ENCODE assay signal across 16 cellular contexts in the genomic region with DNA sequence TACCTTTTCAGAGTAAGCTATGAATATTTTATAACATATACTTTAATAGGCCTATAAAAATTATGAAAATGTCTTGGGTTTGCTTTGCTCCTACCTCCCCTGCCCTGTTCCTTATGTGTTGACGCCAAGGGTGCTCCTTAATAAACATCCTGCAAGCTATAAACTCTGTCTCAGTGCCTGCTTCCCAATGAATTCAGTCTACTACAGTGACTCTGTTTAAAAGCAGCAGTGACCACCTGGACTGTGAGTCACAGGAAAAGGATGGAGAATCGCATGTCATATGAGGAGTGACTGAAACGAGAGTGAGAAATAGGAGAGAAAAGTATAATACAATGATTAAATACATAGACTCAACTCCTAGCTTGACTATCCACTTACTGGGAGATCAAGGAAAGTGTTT. TPM values are rescaled to one million over a fixed set of nuclear protein-coding genes. Genes with fewer than 3 reads are reported as not detected.
DNase-seq lines count a peak whose midpoint lies in the region; ATAC-seq, FAIRE-seq and TF ChIP-seq lines count a peak whose summit lies in the region.
"Had no signal": no experiment of that assay in that cellular context is flagged by ENCODE, and none has a peak within 500 bp of the region (broad histone marks: within the 10 kb centered on the region; RNA-seq: fewer than 3 reads in every experiment).

No MANE protein-coding gene starts in this region.

- peak; percentile 13; the same call in 1 of the 3 replicates for ATAC-seq in SK-N-SH treated with all-trans-retinoic acid at 6 μM for 48 hours
- ATAC-seq: stimulated activated naive B cell treated with anti-CD40 and anti-IgM and Interleukin-4, amounts not matched to agents 10 μg/mL and 1 μg/mL and 100 μg/mL, for 72 hours had no signal

- no peak overlapping the region for H3K27ac Mint-ChIP-seq in mesothelial cell of epicardium
- H3K27ac Mint-ChIP-seq: B cell; stimulated activated naive B cell treated with anti-CD40 and anti-IgM and Interleukin-4, amounts not matched to agents 10 μg/mL and 1 μg/mL and 100 μg/mL, for 72 hours had no signal

- TF ChIP-seq POLR2A in GM12892 (IDR thresholded peaks at IDR 0.05; ENCODE audit: low read depth, low read length) = no peak

- TF ChIP-seq CTCF in fibroblast of villous mesenchyme (IDR thresholded peaks at IDR 0.05; ENCODE audit: insufficient read depth, low read depth, low read length) = no peak
- TF ChIP-seq CTCF in mesothelial cell of epicardium (IDR thresholded peaks at IDR 0.05; ENCODE audit: unreplicated experiment) = no peak

- peak overlapping the region; percentile 34; the same call in 1 of the 2 replicates for H3K27ac ChIP-seq in ACC112 (ENCODE audit: low read depth, low read length)
- H3K27ac ChIP-seq: ascending aorta had no signal

- H3K9me3 Mint-ChIP-seq in mesothelial cell of epicardium = peaks cover 25% of the 10 kb centered on the region

- no peak for FAIRE-seq in GM12892 (lab: Jason Lieb, UNC)

- H3K36me3 Mint-ChIP-seq in mesothelial cell of epicardium = no peaks in the 10 kb centered on the region

- H3K27me3 ChIP-seq in ACC112 (ENCODE audit: insufficient read depth, low read length) = no peaks in the 10 kb centered on the region
- H3K27me3 ChIP-seq: ascending aorta had no signal

- no peaks in the 10 kb centered on the region for H3K79me2 ChIP-seq in ACC112 (ENCODE audit: control insufficient read depth, insufficient read depth, low read length, unreplicated experiment)

- H3K4me3 Mint-ChIP-seq in mesothelial cell of epicardium = no peak overlapping the region
- H3K4me3 Mint-ChIP-seq: B cell; stimulated activated naive B cell treated with anti-CD40 and anti-IgM and Interleukin-4, amounts not matched to agents 10 μg/mL and 1 μg/mL and 100 μg/mL, for 72 hours had no signal

- peaks cover 10% of the 10 kb centered on the region for H3K4me1 Mint-ChIP-seq in mesothelial cell of epicardium

- no peaks in the 10 kb centered on the region for H3K36me3 ChIP-seq in ACC112 (ENCODE audit: insufficient read depth, low read length)
- H3K36me3 ChIP-seq: ascending aorta had no signal

- peaks cover 32% of the 10 kb centered on the region for H3K4me1 ChIP-seq in ACC112 (ENCODE audit: control insufficient read depth, insufficient read depth, low read length, unreplicated experiment)
- H3K4me1 ChIP-seq: ascending aorta had no signal

- DNase-seq in H4 (ENCODE audit: low spot score) (peak; percentile 87), fibroblast of villous mesenchyme (ENCODE audit: low read depth) (peak; percentile 89), mesothelial cell of epicardium (ENCODE audit: low spot score in 2 of 2, unreplicated experiment in 2 of 2) (no peak), GM12892 (ENCODE audit: insufficient read length) (no peak), NOMO-1 treated with DMSO at 0.1 percent for 48 hours (lab: John Stamatoyannopoulos, UW; ENCODE audit: unreplicated experiment) (no peak)
- DNase-seq in stimulated activated CD4-positive, alpha-beta T cell treated with anti-CD3 and anti-CD28 coated beads, Interleukin-4, amount 100 ng/mL, for 4 hours = no peak
- DNase-seq: activated CD4-positive, alpha-beta T cell treated with anti-CD3 and anti-CD28 coated beads for 1 hour; activated T-cell treated with anti-CD3 and anti-CD28 coated beads, Interleukin-2, amount 50 U/mL, for 1 hour; NCI-H2081 treated with DMSO at 0.1 percent for 48 hours; retina; stimulated activated CD4-positive, alpha-beta T cell treated with anti-CD3 and anti-CD28 coated beads, Interleukin-4, amount 100 ng/mL, for 1 hour; stimulated activated naive B cell treated with anti-CD40 and anti-IgM and Interleukin-4, amounts not matched to agents 10 μg/mL and 1 μg/mL and 100 μg/mL, for 72 hours had no signal

- H3K4me3 ChIP-seq in ACC112 (ENCODE audit: low read depth, low read length) (no peak overlapping the region), fibroblast of villous mesenchyme (ENCODE audit: low read depth, low read length) (no peak overlapping the region)
- H3K4me3 ChIP-seq: ascending aorta had no signal

- H3K27me3 Mint-ChIP-seq in mesothelial cell of epicardium (ENCODE audit: low read depth) = no peaks in the 10 kb centered on the region
- H3K27me3 Mint-ChIP-seq: B cell; stimulated activated naive B cell treated with anti-CD40 and anti-IgM and Interleukin-4, amounts not matched to agents 10 μg/mL and 1 μg/mL and 100 μg/mL, for 72 hours had no signal

- H2AFZ ChIP-seq in ACC112 (ENCODE audit: low read length, unreplicated experiment) = no peak overlapping the region

TF ChIP-seq in SK-N-SH treated with all-trans-retinoic acid at 6 μM for 48 hours, 23 proteins besides CTCF, POLR2A, EP300 and RAD21:
- TF ChIP-seq TOX (CRISPR knock-in tag; IDR thresholded peaks at IDR 0.05; ENCODE audit: borderline replicate concordance) = no peak
- TF ChIP-seq BACH2 (CRISPR knock-in tag; IDR thresholded peaks at IDR 0.05; ENCODE audit: borderline replicate concordance) = no peak
- TF ChIP-seq, protein P1, sequence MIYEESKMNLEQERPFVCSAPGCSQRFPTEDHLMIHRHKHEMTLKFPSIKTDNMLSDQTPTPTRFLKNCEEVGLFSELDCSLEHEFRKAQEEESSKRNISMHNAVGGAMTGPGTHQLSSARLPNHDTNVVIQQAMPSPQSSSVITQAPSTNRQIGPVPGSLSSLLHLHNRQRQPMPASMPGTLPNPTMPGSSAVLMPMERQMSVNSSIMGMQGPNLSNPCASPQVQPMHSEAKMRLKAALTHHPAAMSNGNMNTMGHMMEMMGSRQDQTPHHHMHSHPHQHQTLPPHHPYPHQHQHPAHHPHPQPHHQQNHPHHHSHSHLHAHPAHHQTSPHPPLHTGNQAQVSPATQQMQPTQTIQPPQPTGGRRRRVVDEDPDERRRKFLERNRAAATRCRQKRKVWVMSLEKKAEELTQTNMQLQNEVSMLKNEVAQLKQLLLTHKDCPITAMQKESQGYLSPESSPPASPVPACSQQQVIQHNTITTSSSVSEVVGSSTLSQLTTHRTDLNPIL (CRISPR knock-in tag; IDR thresholded peaks at IDR 0.05; ENCODE audit: low read depth) = no peak
- TF ChIP-seq ARNTL (CRISPR knock-in tag; IDR thresholded peaks at IDR 0.05; ENCODE audit: borderline replicate concordance, low read depth) = no peak
- TF ChIP-seq OSR1 (CRISPR knock-in tag; IDR thresholded peaks at IDR 0.05) = no peak
- no peak for TF ChIP-seq ESRRG (CRISPR knock-in tag; IDR thresholded peaks at IDR 0.05)
- no peak for TF ChIP-seq ZNF8 (CRISPR knock-in tag; IDR thresholded peaks at IDR 0.05)
- no peak for TF ChIP-seq ZFP3 (CRISPR knock-in tag; IDR thresholded peaks at IDR 0.05)
- TF ChIP-seq, protein P2, sequence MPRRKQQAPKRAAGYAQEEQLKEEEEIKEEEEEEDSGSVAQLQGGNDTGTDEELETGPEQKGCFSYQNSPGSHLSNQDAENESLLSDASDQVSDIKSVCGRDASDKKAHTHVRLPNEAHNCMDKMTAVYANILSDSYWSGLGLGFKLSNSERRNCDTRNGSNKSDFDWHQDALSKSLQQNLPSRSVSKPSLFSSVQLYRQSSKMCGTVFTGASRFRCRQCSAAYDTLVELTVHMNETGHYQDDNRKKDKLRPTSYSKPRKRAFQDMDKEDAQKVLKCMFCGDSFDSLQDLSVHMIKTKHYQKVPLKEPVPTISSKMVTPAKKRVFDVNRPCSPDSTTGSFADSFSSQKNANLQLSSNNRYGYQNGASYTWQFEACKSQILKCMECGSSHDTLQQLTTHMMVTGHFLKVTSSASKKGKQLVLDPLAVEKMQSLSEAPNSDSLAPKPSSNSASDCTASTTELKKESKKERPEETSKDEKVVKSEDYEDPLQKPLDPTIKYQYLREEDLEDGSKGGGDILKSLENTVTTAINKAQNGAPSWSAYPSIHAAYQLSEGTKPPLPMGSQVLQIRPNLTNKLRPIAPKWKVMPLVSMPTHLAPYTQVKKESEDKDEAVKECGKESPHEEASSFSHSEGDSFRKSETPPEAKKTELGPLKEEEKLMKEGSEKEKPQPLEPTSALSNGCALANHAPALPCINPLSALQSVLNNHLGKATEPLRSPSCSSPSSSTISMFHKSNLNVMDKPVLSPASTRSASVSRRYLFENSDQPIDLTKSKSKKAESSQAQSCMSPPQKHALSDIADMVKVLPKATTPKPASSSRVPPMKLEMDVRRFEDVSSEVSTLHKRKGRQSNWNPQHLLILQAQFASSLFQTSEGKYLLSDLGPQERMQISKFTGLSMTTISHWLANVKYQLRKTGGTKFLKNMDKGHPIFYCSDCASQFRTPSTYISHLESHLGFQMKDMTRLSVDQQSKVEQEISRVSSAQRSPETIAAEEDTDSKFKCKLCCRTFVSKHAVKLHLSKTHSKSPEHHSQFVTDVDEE (CRISPR knock-in tag; IDR thresholded peaks at IDR 0.05) = no peak
- no peak for TF ChIP-seq ZNF70 (CRISPR knock-in tag; IDR thresholded peaks at IDR 0.05)
- TF ChIP-seq, protein P3, sequence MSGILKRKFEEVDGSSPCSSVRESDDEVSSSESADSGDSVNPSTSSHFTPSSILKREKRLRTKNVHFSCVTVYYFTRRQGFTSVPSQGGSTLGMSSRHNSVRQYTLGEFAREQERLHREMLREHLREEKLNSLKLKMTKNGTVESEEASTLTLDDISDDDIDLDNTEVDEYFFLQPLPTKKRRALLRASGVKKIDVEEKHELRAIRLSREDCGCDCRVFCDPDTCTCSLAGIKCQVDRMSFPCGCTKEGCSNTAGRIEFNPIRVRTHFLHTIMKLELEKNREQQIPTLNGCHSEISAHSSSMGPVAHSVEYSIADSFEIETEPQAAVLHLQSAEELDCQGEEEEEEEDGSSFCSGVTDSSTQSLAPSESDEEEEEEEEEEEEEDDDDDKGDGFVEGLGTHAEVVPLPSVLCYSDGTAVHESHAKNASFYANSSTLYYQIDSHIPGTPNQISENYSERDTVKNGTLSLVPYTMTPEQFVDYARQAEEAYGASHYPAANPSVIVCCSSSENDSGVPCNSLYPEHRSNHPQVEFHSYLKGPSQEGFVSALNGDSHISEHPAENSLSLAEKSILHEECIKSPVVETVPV (CRISPR knock-in tag; IDR thresholded peaks at IDR 0.05) = no peak

RNA-seq across cellular contexts. Expression of a gene that starts 41.1 kb away (rescaled TPM):
- total RNA-seq in H4 (2014; rRNA removed; shearing (Covaris generic)) = 0.64 and 1.8 TPM in 2 replicates
- total RNA-seq in fibroblast of villous mesenchyme (0.86 and 0.97 TPM in 2 replicates), mesothelial cell of epicardium (0.54 to 0.84 TPM (median 0.80 TPM) in 3 replicates)
- 1.1 TPM for polyA plus RNA-seq in GM12892 (2012; ENCODE audit: missing spikeins)
- total RNA-seq: ascending aorta had no signal

RNA-seq across cellular contexts. Expression of a gene that starts 48.0 kb away (rescaled TPM):
- 25.4 and 26.9 TPM in 2 replicates for total RNA-seq in H4 (2014; rRNA removed; shearing (Covaris generic))
- total RNA-seq in fibroblast of villous mesenchyme = 61.5 and 73.8 TPM in 2 replicates
- 38.9 to 40.5 TPM (median 39.1 TPM) in 3 replicates for total RNA-seq in mesothelial cell of epicardium
- polyA plus RNA-seq in GM12892 (2012; ENCODE audit: missing spikeins) = 19.3 TPM

Comparison
In these comparisons a context has a peak if more than half of its experiments do, and no peak if none do; other contexts are left out.
1. DNase-seq: peak in H4 (single experiment) and fibroblast of villous mesenchyme (single experiment); none in stimulated activated CD4-positive, alpha-beta T cell treated with anti-CD3 and anti-CD28 coated beads, Interleukin-4, amount 100 ng/mL, for 4 hours (0 of 2), mesothelial cell of epicardium (0 of 2), GM12892 (single experiment) and NOMO-1 treated with DMSO at 0.1 percent for 48 hours (single experiment).